1 cellular context compared by ENCODE assay signal in the genomic region with DNA sequence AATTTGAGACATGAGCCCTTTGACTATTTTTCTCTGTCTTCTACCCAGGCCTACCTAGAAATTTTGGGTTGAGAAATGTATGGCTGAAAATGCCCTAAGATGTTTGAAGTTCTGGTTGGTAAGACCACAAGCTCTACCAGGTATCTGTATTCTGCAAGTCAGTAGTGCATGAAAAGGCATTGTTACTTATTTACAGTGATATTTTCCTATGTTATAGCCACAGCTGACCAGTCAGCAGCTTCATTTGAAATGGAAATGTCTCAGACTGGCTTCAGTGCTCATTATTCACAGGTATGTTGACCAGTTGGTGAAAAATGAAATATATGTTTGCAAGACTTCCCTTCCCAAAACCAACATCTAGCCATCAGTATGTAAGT.
TF ChIP-seq lines count a peak whose summit lies in the region.

No MANE protein-coding gene starts in this region.

TF ChIP-seq in IMR-90, 13 proteins besides CTCF, POLR2A, EP300 and RAD21 (continued from another document):
- no peak for TF ChIP-seq MAZ (IDR thresholded peaks at IDR 0.05; ENCODE audit: borderline replicate concordance, low read depth, low read length)
